17 cellular contexts compared by ENCODE assay signal in the genomic region with DNA sequence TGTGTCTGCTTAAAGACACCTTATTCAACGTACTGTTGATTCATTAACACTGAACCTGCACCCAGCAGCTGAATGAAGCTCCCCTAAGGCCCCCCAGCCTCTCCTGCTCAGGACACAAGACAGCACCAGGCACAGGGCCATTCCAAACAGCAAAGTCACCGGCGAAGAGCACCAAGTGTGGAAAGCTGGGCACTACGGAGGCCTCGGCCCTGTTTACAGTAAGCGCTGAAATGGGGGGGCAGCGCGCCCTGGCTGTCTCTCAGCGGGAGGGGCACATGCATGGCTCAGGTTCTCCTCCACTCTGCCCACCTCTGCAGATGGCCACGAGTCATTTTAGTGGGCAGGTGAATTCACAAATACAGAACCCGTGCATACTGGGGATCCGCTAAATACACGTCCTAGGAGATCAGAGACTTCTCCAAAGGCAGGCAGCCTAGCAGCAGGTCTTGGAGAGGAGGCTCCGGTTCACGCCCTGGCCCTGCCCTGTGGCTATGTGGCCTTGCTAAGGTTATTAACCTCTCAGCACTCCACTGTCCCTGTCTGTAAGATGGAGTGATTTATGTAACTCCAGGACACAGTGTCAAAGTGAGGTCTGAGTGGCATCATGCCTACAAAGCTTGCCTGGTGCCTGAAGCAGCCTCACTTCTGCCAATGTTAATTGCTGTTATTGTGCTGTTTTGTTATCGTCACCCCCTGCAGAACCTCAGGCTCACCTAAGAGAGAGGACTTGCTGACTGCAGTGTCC.
"Had no signal": no experiment of that assay in that cellular context is flagged by ENCODE, and none has a peak within 500 bp of the region (broad histone marks: within the 10 kb centered on the region; RNA-seq: fewer than 3 reads in every experiment).

No MANE protein-coding gene starts in this region.

- H3K36me3 Mint-ChIP-seq: activated naive CD8-positive, alpha-beta T cell treated with anti-CD3 and anti-CD28 coated beads, Interleukin-2, amount 10 ng/mL, durations not matched to agents 7 days and 5 days; naive thymus-derived CD8-positive, alpha-beta T cell had no signal

- H3K9me3 ChIP-seq: transverse colon had no signal

- H3K36me3 ChIP-seq: brain microvascular endothelial cell, transverse colon had no signal

- H3K4me3 ChIP-seq: transverse colon had no signal

- ATAC-seq: naive thymus-derived CD8-positive, alpha-beta T cell had no signal

- H3K27me3 ChIP-seq: brain microvascular endothelial cell, transverse colon had no signal

- H3K4me1 ChIP-seq: transverse colon had no signal

- H3K4me1 Mint-ChIP-seq: activated CD4-positive, alpha-beta T cell treated with anti-CD3 and anti-CD28 coated beads, Interleukin-2, amount 10 ng/mL, durations not matched to agents 7 days and 5 days; activated naive CD8-positive, alpha-beta T cell treated with anti-CD3 and anti-CD28 coated beads, Interleukin-2, amount 10 ng/mL, durations not matched to agents 7 days and 5 days; naive thymus-derived CD8-positive, alpha-beta T cell had no signal

- H3K9me3 Mint-ChIP-seq: activated CD4-positive, alpha-beta T cell treated with anti-CD3 and anti-CD28 coated beads, Interleukin-2, amount 10 ng/mL, durations not matched to agents 7 days and 5 days; activated T-helper 1 cell treated with anti-CD3 and anti-CD28 coated beads, Interleukin-12 subunit alpha, Interleukin-12 subunit beta, Interleukin-2, Interleukin-4 antibody, amounts not matched to agents 30 ng/mL and 10 ng/mL and 1 ng/mL, durations not matched to agents 14 hours and 24 hours and 36 hours; T-helper 2 cell treated with Interferon-gamma antibody and Interleukin-4, amounts not matched to agents 5 μg/mL and 100 μg/mL, for 36 hours had no signal

- H3K27ac Mint-ChIP-seq: activated CD4-positive, alpha-beta T cell treated with anti-CD3 and anti-CD28 coated beads, Interleukin-2, amount 10 ng/mL, durations not matched to agents 7 days and 5 days; activated naive CD8-positive, alpha-beta T cell treated with anti-CD3 and anti-CD28 coated beads, Interleukin-2, amount 10 ng/mL, durations not matched to agents 7 days and 5 days; activated T-helper 1 cell treated with anti-CD3 and anti-CD28 coated beads, Interleukin-12 subunit alpha, Interleukin-12 subunit beta, Interleukin-2, Interleukin-4 antibody, amounts not matched to agents 30 ng/mL and 10 ng/mL and 1 ng/mL, durations not matched to agents 14 hours and 24 hours and 36 hours; T-helper 2 cell treated with Interferon-gamma antibody and Interleukin-4, amounts not matched to agents 5 μg/mL and 100 μg/mL, for 36 hours had no signal

- DNase-seq: activated CD4-positive, alpha-beta T cell treated with anti-CD3 and anti-CD28 coated beads, Interleukin-2, amount 10 ng/mL, durations not matched to agents 7 days and 5 days; activated CD4-positive, CD25-positive, alpha-beta regulatory T cell; activated naive CD8-positive, alpha-beta T cell treated with anti-CD3 and anti-CD28 coated beads, Interleukin-2, amount 10 ng/mL, durations not matched to agents 7 days and 5 days; brain microvascular endothelial cell; dermis blood vessel endothelial cell; hippocampal formation; kidney; mesenchymal stem cell; naive thymus-derived CD8-positive, alpha-beta T cell; posterior cingulate gyrus; retina; stimulated activated CD4-positive, alpha-beta T cell treated with anti-CD3 and anti-CD28 coated beads, Interleukin-4, amount 100 ng/mL, for 4 hours; stimulated activated CD8-positive, alpha-beta memory T cell treated with anti-CD3 and anti-CD28 coated beads, Interleukin-4, amount 100 ng/mL, for 48 hours; stimulated activated naive CD4-positive, alpha-beta T cell treated with Interleukin-2 at 50 U/mL for 16 hours; transverse colon had no signal

- H3K4me3 Mint-ChIP-seq: activated CD4-positive, alpha-beta T cell treated with anti-CD3 and anti-CD28 coated beads, Interleukin-2, amount 10 ng/mL, durations not matched to agents 7 days and 5 days; activated naive CD8-positive, alpha-beta T cell treated with anti-CD3 and anti-CD28 coated beads, Interleukin-2, amount 10 ng/mL, durations not matched to agents 7 days and 5 days; activated T-helper 1 cell treated with anti-CD3 and anti-CD28 coated beads, Interleukin-12 subunit alpha, Interleukin-12 subunit beta, Interleukin-2, Interleukin-4 antibody, amounts not matched to agents 30 ng/mL and 10 ng/mL and 1 ng/mL, durations not matched to agents 14 hours and 24 hours and 36 hours; naive thymus-derived CD8-positive, alpha-beta T cell; T-helper 2 cell treated with Interferon-gamma antibody and Interleukin-4, amounts not matched to agents 5 μg/mL and 100 μg/mL, for 36 hours had no signal

- H3K27ac ChIP-seq: brain microvascular endothelial cell, transverse colon had no signal

- H3K27me3 Mint-ChIP-seq: activated CD4-positive, alpha-beta T cell treated with anti-CD3 and anti-CD28 coated beads, Interleukin-2, amount 10 ng/mL, durations not matched to agents 7 days and 5 days; activated naive CD8-positive, alpha-beta T cell treated with anti-CD3 and anti-CD28 coated beads, Interleukin-2, amount 10 ng/mL, durations not matched to agents 7 days and 5 days had no signal
